In genomic region chr2:233447506-233448219, GRCh38 we compare ENCODE assay signal across 18 cellular contexts.
DNase-seq lines count a peak whose midpoint lies in the region; ATAC-seq and TF ChIP-seq lines count a peak whose summit lies in the region.
"Had no signal": no experiment of that assay in that cellular context is flagged by ENCODE, and none has a peak within 500 bp of the region (broad histone marks: within the 10 kb centered on the region; RNA-seq: fewer than 3 reads in every experiment).

No MANE protein-coding gene starts in this region.

- no peak overlapping the region for H3K4me3 ChIP-seq in A673 (ENCODE audit: low read depth, low read length, poor library complexity, severe bottlenecking)
- H3K4me3 ChIP-seq: coronary artery, gastrocnemius medialis, thoracic aorta had no signal

- TF ChIP-seq CTCF in 22Rv1 (IDR thresholded peaks at IDR 0.05) = no peak
- TF ChIP-seq CTCF in A673 (conservative IDR thresholded peaks at IDR 0.05; ENCODE audit: low read depth, low read length) = no peak

- CTCF ChIA-PET in A673 (lab: Charles Lee) = interaction anchor here (1.8 kb wide), 1 partner anchor 385 kb away, joined by 8 read pairs; no protein-coding TSS in a partner anchor

- no TSS peak for BruUV-seq in A673 (replicated peaks; lab: Mats Ljungman, UMichigan)

- H3K4me1 ChIP-seq in A673 (ENCODE audit: insufficient read depth, low read length, poor library complexity, severe bottlenecking) = peaks cover 7% of the 10 kb centered on the region

- H3K9me3 ChIP-seq in A673 (ENCODE audit: low read depth, low read length, poor library complexity, severe bottlenecking) = no peaks in the 10 kb centered on the region
- H3K9me3 ChIP-seq: gastrocnemius medialis, thoracic aorta had no signal

- peaks cover 58% of the 10 kb centered on the region for H3K36me3 ChIP-seq in A673 (ENCODE audit: insufficient read depth, low read length, poor library complexity, severe bottlenecking)

- no peaks in the 10 kb centered on the region for H3K27me3 ChIP-seq in A673 (replicated peaks; ENCODE audit: insufficient read depth, low read depth, low read length, poor library complexity)
- H3K27me3 ChIP-seq: brain microvascular endothelial cell, gastrocnemius medialis had no signal

- intact Hi-C loops in A673 (cut with micrococcal nuclease; ENCODE audit: unreplicated experiment) = loop anchor here (5.0 kb wide), 1 partner anchor 385 kb away; no protein-coding TSS in a partner anchor
- intact Hi-C loops in posterior vena cava (cut with DNase I) = loop anchor here (5.0 to 10.0 kb wide), 3 partner anchors 93 to 495 kb away; partner anchors contain the start of gene DGKD (in 2 of the 2)

- H3K27me3 Mint-ChIP-seq in stimulated activated memory B cell treated with anti-CD40 and anti-IgM and Interleukin-4, amounts not matched to agents 10 μg/mL and 1 μg/mL and 100 μg/mL, for 72 hours = no peaks in the 10 kb centered on the region
- H3K27me3 Mint-ChIP-seq: CD4-positive, alpha-beta memory T cell had no signal

- peak overlapping the region; percentile 89 for H3K27ac ChIP-seq in 22Rv1
- H3K27ac ChIP-seq in A673 (ENCODE audit: low read depth, low read length, poor library complexity, severe bottlenecking) = peak overlapping the region; percentile 4
- H3K27ac ChIP-seq: brain microvascular endothelial cell, coronary artery, thoracic aorta had no signal

- DNase-seq in A673 (ENCODE audit: low spot score) (no peak), islet precursor cell (peak; percentile 29), posterior vena cava (ENCODE audit: low spot score) (peak; percentile 28), cortex of kidney (lab: John Stamatoyannopoulos, UW) (no peak)
- DNase-seq: activated CD4-positive, alpha-beta T cell treated with anti-CD3 and anti-CD28 coated beads, Interleukin-2, amount 50 U/mL, for 4 hours; activated CD8-positive, alpha-beta memory T cell treated with anti-CD3 and anti-CD28 coated beads, Interleukin-2, amount 50 U/mL, for 4 hours; brain microvascular endothelial cell; CD4-positive, alpha-beta memory T cell; HCEC 1CT; hippocampal formation; NCI-H1694 treated with DMSO at 0.1 percent for 48 hours had no signal

- ATAC-seq in HG03460 (IDR thresholded peaks at IDR 0.05; ENCODE audit: unreplicated experiment) = no peak
- ATAC-seq in stimulated activated memory B cell treated with anti-CD40 and anti-IgM and Interleukin-4, amounts not matched to agents 10 μg/mL and 1 μg/mL and 100 μg/mL, for 72 hours = no peak
- ATAC-seq: gastrocnemius medialis had no signal

- H3K9me3 Mint-ChIP-seq in stimulated activated memory B cell treated with anti-CD40 and anti-IgM and Interleukin-4, amounts not matched to agents 10 μg/mL and 1 μg/mL and 100 μg/mL, for 72 hours = no peaks in the 10 kb centered on the region
- H3K9me3 Mint-ChIP-seq: CD4-positive, alpha-beta memory T cell; T-helper 2 cell treated with Interferon-gamma antibody and Interleukin-4, amounts not matched to agents 5 μg/mL and 100 μg/mL, for 36 hours had no signal

- no peak overlapping the region for H3K27ac Mint-ChIP-seq in stimulated activated memory B cell treated with anti-CD40 and anti-IgM and Interleukin-4, amounts not matched to agents 10 μg/mL and 1 μg/mL and 100 μg/mL, for 72 hours
- H3K27ac Mint-ChIP-seq: T-helper 2 cell treated with Interferon-gamma antibody and Interleukin-4, amounts not matched to agents 5 μg/mL and 100 μg/mL, for 36 hours had no signal

- POLR2A ChIA-PET in A673 (lab: Charles Lee; ENCODE audit: low non-redundant PET) = no interaction called here

- peaks cover 84% of the 10 kb centered on the region for H3K36me3 Mint-ChIP-seq in stimulated activated memory B cell treated with anti-CD40 and anti-IgM and Interleukin-4, amounts not matched to agents 10 μg/mL and 1 μg/mL and 100 μg/mL, for 72 hours

- peaks cover 21% of the 10 kb centered on the region for H3K4me1 Mint-ChIP-seq in stimulated activated memory B cell treated with anti-CD40 and anti-IgM and Interleukin-4, amounts not matched to agents 10 μg/mL and 1 μg/mL and 100 μg/mL, for 72 hours

- no peak overlapping the region for H3K4me3 Mint-ChIP-seq in stimulated activated memory B cell treated with anti-CD40 and anti-IgM and Interleukin-4, amounts not matched to agents 10 μg/mL and 1 μg/mL and 100 μg/mL, for 72 hours
- H3K4me3 Mint-ChIP-seq: CD4-positive, alpha-beta memory T cell; T-helper 2 cell treated with Interferon-gamma antibody and Interleukin-4, amounts not matched to agents 5 μg/mL and 100 μg/mL, for 36 hours had no signal

Comparison
In these comparisons a context has a peak if more than half of its experiments do, and no peak if none do; other contexts are left out.
1. DNase-seq: peak in islet precursor cell (single experiment) and posterior vena cava (single experiment); none in A673 (single experiment) and cortex of kidney (single experiment).